14 cellular contexts compared by ENCODE assay signal in the genomic region with DNA sequence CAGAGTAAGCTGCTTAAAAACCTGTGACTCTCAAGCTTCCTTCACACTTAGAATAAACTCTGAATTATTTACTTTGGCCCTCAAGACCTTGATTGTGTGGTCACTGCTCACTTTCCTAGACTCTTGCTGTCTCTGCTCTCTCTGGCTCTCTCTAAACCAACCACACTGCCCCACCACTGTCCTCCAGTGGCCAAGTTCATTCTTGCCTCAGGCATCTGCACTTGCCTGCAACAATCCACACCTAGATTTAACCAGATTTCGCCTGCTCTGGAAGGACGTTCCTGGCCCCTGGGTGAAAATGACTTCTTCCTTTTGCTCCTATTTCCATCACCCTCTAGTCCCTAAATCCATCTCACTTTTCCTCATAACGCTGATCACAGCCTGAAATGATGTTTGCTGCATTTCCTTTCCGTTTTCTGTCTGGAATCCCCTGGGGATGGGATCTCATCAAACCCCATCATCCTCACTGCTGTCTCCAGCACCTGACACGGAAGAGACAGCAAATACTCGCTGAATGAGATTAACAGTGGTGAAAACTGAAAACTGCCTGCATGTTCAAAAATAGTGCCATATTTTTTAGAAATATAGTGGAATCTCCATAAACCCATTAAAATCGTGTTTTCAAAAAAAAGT.
DNase-seq lines count a peak whose midpoint lies in the region; ATAC-seq, FAIRE-seq and TF ChIP-seq lines count a peak whose summit lies in the region.
"Had no signal": no experiment of that assay in that cellular context is flagged by ENCODE, and none has a peak within 500 bp of the region (broad histone marks: within the 10 kb centered on the region; RNA-seq: fewer than 3 reads in every experiment).

No MANE protein-coding gene starts in this region.

- H3K27ac ChIP-seq in heart left ventricle, result no peak overlapping the region
- H3K27ac ChIP-seq: colonic mucosa had no signal

- FAIRE-seq in GM12892 (lab: Jason Lieb, UNC), result no peak

- H3K9me3 Mint-ChIP-seq in osteocyte (ENCODE audit: unreplicated experiment), result no peaks in the 10 kb centered on the region
- H3K9me3 Mint-ChIP-seq: activated naive CD4-positive, alpha-beta T cell treated with anti-CD3 and anti-CD28 coated beads for 36 hours had no signal

- H3K27ac Mint-ChIP-seq in osteocyte (ENCODE audit: unreplicated experiment), result no peak overlapping the region
- H3K27ac Mint-ChIP-seq: activated naive CD4-positive, alpha-beta T cell treated with anti-CD3 and anti-CD28 coated beads for 36 hours had no signal

- no peak for TF ChIP-seq POLR2A in heart left ventricle (IDR thresholded peaks at IDR 0.05)
- no peak for TF ChIP-seq POLR2A in GM12892 (IDR thresholded peaks at IDR 0.05; ENCODE audit: low read depth, low read length)

- no peaks in the 10 kb centered on the region for H3K36me3 ChIP-seq in heart left ventricle
- H3K36me3 ChIP-seq: colonic mucosa had no signal

- peak; percentile 65 for DNase-seq in ELF-1 (ENCODE audit: low read depth, low spot score)
- DNase-seq in SK-MEL-5 (ENCODE audit: low read depth, low spot score), result peak; percentile 19
- DNase-seq in heart left ventricle, result no peak
- no peak for DNase-seq in osteocyte (ENCODE audit: extremely low spot score, unreplicated experiment)
- no peak for DNase-seq in superior temporal gyrus (ENCODE audit: extremely low spot score)
- no peak for DNase-seq in GM12892 (ENCODE audit: insufficient read length)
- DNase-seq in COLO668 (lab: John Stamatoyannopoulos, UW; ENCODE audit: unreplicated experiment), result no peak
- no peak for DNase-seq in GM20000 (ENCODE audit: low spot score)
- DNase-seq: activated naive CD4-positive, alpha-beta T cell treated with anti-CD3 and anti-CD28 coated beads for 36 hours; colonic mucosa; DMS 273 treated with DMSO at 0.1 percent for 48 hours; mammary epithelial cell; NCI-H1694 had no signal

- H3K27me3 ChIP-seq in heart left ventricle, result peaks cover 0 to 6% (median 0%) of the 10 kb centered on the region in 9 donors
- H3K27me3 ChIP-seq: colonic mucosa had no signal

- intact Hi-C loops in heart left ventricle (cut with DNase I), result loop anchor here in 1 of 10 donors (10.0 kb wide), 1 partner anchor 246 kb away; no protein-coding TSS in a partner anchor

- H3K27me3 Mint-ChIP-seq in osteocyte (ENCODE audit: unreplicated experiment), result no peaks in the 10 kb centered on the region

- H3K9me3 ChIP-seq in heart left ventricle, result no peaks in the 10 kb centered on the region
- H3K9me3 ChIP-seq: colonic mucosa had no signal

- peak in 2 of 4 donors; percentile 73 to 74 for ATAC-seq in heart left ventricle
- ATAC-seq: HCT116 had no signal

- WGBS in heart left ventricle, 4 donors, result 46 to 55% (median 49%) methylated on average over 7 of the region's 7 CpGs

- peaks cover 4% of the 10 kb centered on the region for H3K4me1 Mint-ChIP-seq in osteocyte (ENCODE audit: unreplicated experiment)

- H3K4me1 ChIP-seq in heart left ventricle, result no peaks in the 10 kb centered on the region
- H3K4me1 ChIP-seq: colonic mucosa had no signal

- no peak overlapping the region for H3K4me3 Mint-ChIP-seq in osteocyte (ENCODE audit: unreplicated experiment)
- H3K4me3 Mint-ChIP-seq: activated naive CD4-positive, alpha-beta T cell treated with anti-CD3 and anti-CD28 coated beads for 36 hours had no signal

- H3K36me3 Mint-ChIP-seq in osteocyte (ENCODE audit: unreplicated experiment), result no peaks in the 10 kb centered on the region

- H3K4me3 ChIP-seq in heart left ventricle, result no peak overlapping the region
- H3K4me3 ChIP-seq: colonic mucosa had no signal

- TF ChIP-seq CTCF in heart left ventricle (IDR thresholded peaks at IDR 0.05), result peak in 11 of 12 donors; percentile 12 to 41 (median 34)
- peak; percentile 40 for TF ChIP-seq CTCF in osteocyte (IDR thresholded peaks at IDR 0.05)
- TF ChIP-seq CTCF in GM20000 (IDR thresholded peaks at IDR 0.05; ENCODE audit: extremely low read depth, missing control alignments), result no peak

- in situ Hi-C loops in SK-MEL-5 (cut with HindIII; ENCODE audit: low pct_unique_long_range_greater_than_20kb, low sequenced_read_pairs), result no loop called here

Comparison
In these comparisons a context has a peak if more than half of its experiments do, and no peak if none do; other contexts are left out.
1. DNase-seq: peak in ELF-1 (single experiment) and SK-MEL-5 (single experiment); none in heart left ventricle (0 of 5), osteocyte (single experiment), superior temporal gyrus (single experiment), GM12892 (single experiment), COLO668 (single experiment) and GM20000 (single experiment).